In the genomic region with DNA sequence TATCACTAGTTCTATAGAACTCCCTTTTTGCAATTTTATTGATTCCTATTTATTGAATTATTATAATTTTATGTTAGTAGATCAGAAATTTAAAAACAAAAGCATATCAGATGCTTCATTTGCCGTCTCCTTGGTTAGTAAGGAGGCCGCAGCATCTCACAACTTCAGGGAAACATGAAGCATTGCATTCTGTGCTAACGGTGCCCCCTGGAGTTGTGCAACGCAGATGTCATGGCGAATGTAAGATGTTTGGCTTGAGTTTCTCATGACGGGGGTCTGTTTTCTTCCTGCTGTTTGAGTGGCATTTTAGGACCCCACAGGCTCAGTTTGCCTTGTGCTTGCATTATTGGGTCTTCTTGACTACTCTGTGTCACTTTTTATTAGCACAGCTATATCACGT, we compare ENCODE assay signal across 2 cellular contexts.
TF ChIP-seq lines count a peak whose summit lies in the region.

No MANE protein-coding gene starts in this region.

TF ChIP-seq in HepG2, 621 proteins besides CTCF, POLR2A, EP300 and RAD21:
- TF ChIP-seq STAG1 (CRISPR knock-in tag; IDR thresholded peaks at IDR 0.05) (peak; percentile 51), ARID2 (CRISPR knock-in tag; IDR thresholded peaks at IDR 0.05; ENCODE audit: borderline replicate concordance) (no peak), AGO1 (IDR thresholded peaks at IDR 0.05; ENCODE audit: low read depth, low read length, poor library complexity, severe bottlenecking) (no peak)

TF ChIP-seq in H1, 55 proteins besides CTCF, POLR2A, EP300 and RAD21:
- TF ChIP-seq BRCA1 (IDR thresholded peaks at IDR 0.05; ENCODE audit: low read depth, low read length) (no peak), NANOG (IDR thresholded peaks at IDR 0.05; ENCODE audit: insufficient read depth, low read depth, low read length, poor library complexity, severe bottlenecking) (no peak), CEBPB (IDR thresholded peaks at IDR 0.05; ENCODE audit: low read depth, low read length) (peak; percentile 34; the same call in 1 of the 2 replicates)
